ENCODE assay signal across 26 cellular contexts in genomic region chr9:14133394-14133793, GRCh38.
DNase-seq lines count a peak whose midpoint lies in the region; ATAC-seq and TF ChIP-seq lines count a peak whose summit lies in the region.
"Had no signal": no experiment of that assay in that cellular context is flagged by ENCODE, and none has a peak within 500 bp of the region (broad histone marks: within the 10 kb centered on the region; RNA-seq: fewer than 3 reads in every experiment).

No MANE protein-coding gene starts in this region.

- CTCF ChIA-PET in SK-N-SH (lab: Yijun Ruan, JAX) (interaction anchor here (0.6 kb wide), 1 partner anchor 698 kb away, joined by 3 read pairs; no protein-coding TSS in a partner anchor), Caco-2 (lab: Charles Lee) (no interaction called here)

- TF ChIP-seq EP300 in SK-N-SH (IDR thresholded peaks at IDR 0.05; ENCODE audit: borderline replicate concordance in 1 of 2, low read depth in 1 of 2, low read length in 1 of 2), result no peak

- no peak overlapping the region for H3K27ac Mint-ChIP-seq in Caco-2 (ENCODE audit: unreplicated experiment)
- H3K27ac Mint-ChIP-seq: activated naive CD8-positive, alpha-beta T cell treated with anti-CD3 and anti-CD28 coated beads for 36 hours; activated T-helper 2 cell treated with anti-CD3 and anti-CD28 coated beads, Interferon-gamma antibody, Interleukin-2, Interleukin-4, amounts not matched to agents 10 μg/mL and 5 μg/mL and 100 μg/mL, durations not matched to agents 14 hours and 24 hours and 36 hours; T-helper 2 cell treated with Interferon-gamma antibody and Interleukin-4, amounts not matched to agents 5 μg/mL and 100 μg/mL, for 36 hours had no signal

- H3K36me3 ChIP-seq in SK-N-SH (replicated peaks in 1 of 2; ENCODE audit: control insufficient read depth in 1 of 2, insufficient read depth in 2 of 2, low read length in 1 of 2) (peaks cover 11 to 12% of the 10 kb centered on the region in 2 experiments), fibroblast of lung (ENCODE audit: control insufficient read depth, insufficient read depth, low read length) (no peaks in the 10 kb centered on the region), subcutaneous abdominal adipose tissue (ENCODE audit: control insufficient read depth in 5 of 5, insufficient read depth in 5 of 5, low read length in 5 of 5) (peaks cover 0 to 6% (median 3%) of the 10 kb centered on the region in 5 donors), Caco-2 (ENCODE audit: control insufficient read depth, insufficient read depth, low read length) (no peaks in the 10 kb centered on the region)
- H3K36me3 ChIP-seq: BE2C, transverse colon, WERI-Rb-1 had no signal

- POLR2A ChIA-PET in SK-N-SH (lab: Yijun Ruan, JAX), result no interaction called here
- POLR2A ChIA-PET in Caco-2 (lab: Charles Lee), result no interaction called here

- no peaks in the 10 kb centered on the region for H4K20me1 ChIP-seq in SK-N-SH (ENCODE audit: insufficient read depth)
- H4K20me1 ChIP-seq in fibroblast of lung (ENCODE audit: control insufficient read depth, extremely low read depth, insufficient read depth, low read length), result no peaks in the 10 kb centered on the region

- BruUV-seq in Caco-2 (replicated peaks; lab: Mats Ljungman, UMichigan), result no TSS peak

- H3K27me3 Mint-ChIP-seq in Caco-2 (ENCODE audit: insufficient read depth, unreplicated experiment), result no peaks in the 10 kb centered on the region
- H3K27me3 Mint-ChIP-seq: activated naive CD8-positive, alpha-beta T cell treated with anti-CD3 and anti-CD28 coated beads for 36 hours; stimulated activated naive CD8-positive, alpha-beta T cell treated with anti-CD3 and anti-CD28 coated beads, Interleukin-15, amount 100 ng/mL, for 72 hours had no signal

- no peaks in the 10 kb centered on the region for H3K9me2 ChIP-seq in SK-N-SH

- H3K9me3 ChIP-seq in SK-N-SH (no peaks in the 10 kb centered on the region), fibroblast of lung (ENCODE audit: control insufficient read depth, insufficient read depth, low read depth, low read length) (no peaks in the 10 kb centered on the region), subcutaneous abdominal adipose tissue (ENCODE audit: control insufficient read depth in 5 of 5, low read length in 5 of 5) (no peaks in the 10 kb centered on the region), Caco-2 (no peaks in the 10 kb centered on the region)
- H3K9me3 ChIP-seq: BE2C, transverse colon had no signal

- H3K27ac ChIP-seq in SK-N-SH (ENCODE audit: low read depth in 2 of 2, low read length in 1 of 2) (peak overlapping the region in 1 of 2 experiments; percentile 43; a peak in 2 of 4 replicates), fibroblast of lung (ENCODE audit: insufficient read depth, low read length) (no peak overlapping the region), subcutaneous abdominal adipose tissue (ENCODE audit: low read depth, low read length) (peak overlapping the region; percentile 12)
- H3K27ac ChIP-seq: WERI-Rb-1 had no signal

- H3K9ac ChIP-seq in SK-N-SH (no peak overlapping the region), fibroblast of lung (ENCODE audit: insufficient read depth, low read length) (no peak overlapping the region), subcutaneous abdominal adipose tissue (ENCODE audit: low read length in 5 of 5) (no peak overlapping the region)

- H3K4me3 ChIP-seq in SK-N-SH (ENCODE audit: low read depth in 2 of 2, low read length in 1 of 2), result no peak overlapping the region
- H3K4me3 ChIP-seq in fibroblast of lung (replicated peaks in 1 of 4; ENCODE audit: control extremely low read depth in 1 of 4, insufficient read depth in 1 of 4, low read depth in 3 of 4, low read length in 4 of 4), result no peak overlapping the region
- H3K4me3 ChIP-seq in subcutaneous abdominal adipose tissue (ENCODE audit: low read depth in 1 of 5, low read length in 5 of 5), result no peak overlapping the region
- no peak overlapping the region for H3K4me3 ChIP-seq in Caco-2 (ENCODE audit: low read depth, low read length)
- H3K4me3 ChIP-seq: transverse colon had no signal

- H3F3A ChIP-seq in SK-N-SH (replicated peaks; ENCODE audit: insufficient read depth), result peaks cover 9% of the 10 kb centered on the region

- H3K79me2 ChIP-seq in SK-N-SH (ENCODE audit: insufficient read depth) (no peaks in the 10 kb centered on the region), fibroblast of lung (ENCODE audit: control insufficient read depth, insufficient read depth, low read length) (no peaks in the 10 kb centered on the region)

- no peak for TF ChIP-seq RAD21 in SK-N-SH (IDR thresholded peaks at IDR 0.05; ENCODE audit: low read length)

- H3K27me3 ChIP-seq in SK-N-SH (ENCODE audit: insufficient read depth), result no peaks in the 10 kb centered on the region
- no peaks in the 10 kb centered on the region for H3K27me3 ChIP-seq in fibroblast of lung (ENCODE audit: control insufficient read depth, insufficient read depth, low read length)
- no peaks in the 10 kb centered on the region for H3K27me3 ChIP-seq in subcutaneous abdominal adipose tissue (ENCODE audit: control insufficient read depth in 5 of 5, insufficient read depth in 4 of 5, low read length in 5 of 5)
- H3K27me3 ChIP-seq in Caco-2 (replicated peaks; ENCODE audit: control insufficient read depth, insufficient read depth, low read length), result no peaks in the 10 kb centered on the region
- H3K27me3 ChIP-seq: BE2C, transverse colon had no signal

- H2AFZ ChIP-seq in SK-N-SH (ENCODE audit: low read depth) (no peak overlapping the region), fibroblast of lung (ENCODE audit: low read length) (no peak overlapping the region)

- DNase-seq in SK-N-SH (no peak), fibroblast of lung (ENCODE audit: low read depth in 2 of 2) (peak; percentile 17 to 30), medulla oblongata (ENCODE audit: extremely low spot score) (peak; percentile 77), GM10266 (ENCODE audit: extremely low spot score) (no peak), NCI-H1092 (lab: John Stamatoyannopoulos, UW) (no peak), Caco-2 (no peak)
- DNase-seq: activated CD4-positive, alpha-beta T cell treated with anti-CD3 and anti-CD28 coated beads, Interleukin-2, amount 50 U/mL, for 4 hours; activated CD8-positive, alpha-beta memory T cell treated with anti-CD3 and anti-CD28 coated beads, Interleukin-2, amount 50 U/mL, for 4 hours; activated naive CD8-positive, alpha-beta T cell treated with anti-CD3 and anti-CD28 coated beads for 36 hours; BE2C; effector memory CD4-positive, alpha-beta T cell; H7; left colon; NCI-H2081; NCI-H345; NK-92 treated with Interleukin-12 subunit alpha and Interleukin-12 subunit beta, amount 100 ng/mL, for 24 hours; stimulated activated CD4-positive, alpha-beta T cell treated with anti-CD3 and anti-CD28 coated beads, Interleukin-12 subunit alpha, Interleukin-12 subunit beta, amount 100 ng/mL, for 4 hours; stimulated activated naive CD8-positive, alpha-beta T cell treated with anti-CD3 and anti-CD28 coated beads, Interleukin-15, amount 100 ng/mL, for 72 hours; transverse colon; WERI-Rb-1 had no signal

- no peaks in the 10 kb centered on the region for H3K4me1 Mint-ChIP-seq in Caco-2 (ENCODE audit: low read depth, unreplicated experiment)
- H3K4me1 Mint-ChIP-seq: activated naive CD8-positive, alpha-beta T cell treated with anti-CD3 and anti-CD28 coated beads for 36 hours; stimulated activated naive CD8-positive, alpha-beta T cell treated with anti-CD3 and anti-CD28 coated beads, Interleukin-15, amount 100 ng/mL, for 72 hours had no signal

- no peaks in the 10 kb centered on the region for H3K36me3 Mint-ChIP-seq in Caco-2 (ENCODE audit: insufficient read depth, unreplicated experiment)
- H3K36me3 Mint-ChIP-seq: activated naive CD8-positive, alpha-beta T cell treated with anti-CD3 and anti-CD28 coated beads for 36 hours had no signal

- H3K9me3 Mint-ChIP-seq in Caco-2 (ENCODE audit: unreplicated experiment), result no peaks in the 10 kb centered on the region
- H3K9me3 Mint-ChIP-seq: activated naive CD8-positive, alpha-beta T cell treated with anti-CD3 and anti-CD28 coated beads for 36 hours; activated T-helper 2 cell treated with anti-CD3 and anti-CD28 coated beads, Interferon-gamma antibody, Interleukin-2, Interleukin-4, amounts not matched to agents 10 μg/mL and 5 μg/mL and 100 μg/mL, durations not matched to agents 14 hours and 24 hours and 36 hours; stimulated activated naive CD8-positive, alpha-beta T cell treated with anti-CD3 and anti-CD28 coated beads, Interleukin-15, amount 100 ng/mL, for 72 hours; T-helper 2 cell treated with Interferon-gamma antibody and Interleukin-4, amounts not matched to agents 5 μg/mL and 100 μg/mL, for 36 hours had no signal

- H3K4me2 ChIP-seq in SK-N-SH, result no peak overlapping the region
- H3K4me2 ChIP-seq in fibroblast of lung (ENCODE audit: extremely low read depth, insufficient read depth, low read length), result no peak overlapping the region

- H3K4me1 ChIP-seq in SK-N-SH (ENCODE audit: control insufficient read depth in 1 of 2, insufficient read depth in 2 of 2, low read depth in 1 of 2, low read length in 1 of 2), result peaks cover 0 to 22% of the 10 kb centered on the region in 2 experiments; a peak in 2 of 4 replicates
- H3K4me1 ChIP-seq in fibroblast of lung (ENCODE audit: control insufficient read depth, extremely low read depth, insufficient read depth, low read length), result no peaks in the 10 kb centered on the region
- H3K4me1 ChIP-seq in subcutaneous abdominal adipose tissue (ENCODE audit: control insufficient read depth in 5 of 5, insufficient read depth in 5 of 5, low read length in 5 of 5), result peaks cover 0 to 12% (median 4%) of the 10 kb centered on the region in 5 donors
- no peaks in the 10 kb centered on the region for H3K4me1 ChIP-seq in Caco-2

- peak; percentile 35; the same call in 1 of the 3 replicates for ATAC-seq in SK-N-SH treated with all-trans-retinoic acid at 6 μM for 48 hours
- ATAC-seq: esophagus mucosa; left colon; Panc1; stimulated activated naive CD8-positive, alpha-beta T cell treated with anti-CD3 and anti-CD28 coated beads, Interleukin-15, amount 100 ng/mL, for 72 hours had no signal

- no peak overlapping the region for H3K4me3 Mint-ChIP-seq in Caco-2 (ENCODE audit: unreplicated experiment)
- H3K4me3 Mint-ChIP-seq: activated naive CD8-positive, alpha-beta T cell treated with anti-CD3 and anti-CD28 coated beads for 36 hours; stimulated activated naive CD8-positive, alpha-beta T cell treated with anti-CD3 and anti-CD28 coated beads, Interleukin-15, amount 100 ng/mL, for 72 hours; T-helper 2 cell treated with Interferon-gamma antibody and Interleukin-4, amounts not matched to agents 5 μg/mL and 100 μg/mL, for 36 hours had no signal

- no peak for TF ChIP-seq CTCF in SK-N-SH (IDR thresholded peaks at IDR 0.05)
- no peak for TF ChIP-seq CTCF in fibroblast of lung (conservative IDR thresholded peaks at IDR 0.05 in 1 of 2, IDR thresholded peaks at IDR 0.05 in 1 of 2; ENCODE audit: low read depth in 1 of 2, low read length in 2 of 2)
- TF ChIP-seq CTCF in GM10266 (IDR thresholded peaks at IDR 0.05; ENCODE audit: control insufficient read depth, insufficient read depth, low read depth, missing control alignments), result no peak
- TF ChIP-seq CTCF in Caco-2 (IDR thresholded peaks at IDR 0.05; ENCODE audit: insufficient read depth in 1 of 2, low read depth in 1 of 2, low read length in 1 of 2, severe bottlenecking in 1 of 2, unreplicated experiment in 1 of 2), result no peak

- intact Hi-C loops in Caco-2 (cut with micrococcal nuclease; ENCODE audit: unreplicated experiment), result no loop called here

Comparison
In these comparisons a context has a peak if more than half of its experiments do, and no peak if none do; other contexts are left out.
1. DNase-seq: peak in fibroblast of lung (2 of 2) and medulla oblongata (single experiment); none in SK-N-SH (single experiment), GM10266 (single experiment), NCI-H1092 (single experiment) and Caco-2 (0 of 2).